ENCODE assay signal across 26 cellular contexts in genomic region chr5:169458269-169458668, GRCh38.
"Had no signal": no experiment of that assay in that cellular context is flagged by ENCODE, and none has a peak within 500 bp of the region (broad histone marks: within the 10 kb centered on the region; RNA-seq: fewer than 3 reads in every experiment).

No MANE protein-coding gene starts in this region.

- H3K4me3 ChIP-seq: ascending aorta, heart left ventricle, ovary, skin epidermis, testis, transverse colon had no signal

- H3K27ac Mint-ChIP-seq: activated naive CD4-positive, alpha-beta T cell treated with anti-CD3 and anti-CD28 coated beads, Interleukin-2, amount 10 ng/mL, durations not matched to agents 7 days and 5 days; activated naive CD8-positive, alpha-beta T cell treated with anti-CD3 and anti-CD28 coated beads, Interleukin-2, amount 10 ng/mL, durations not matched to agents 7 days and 5 days; activated T-cell treated with anti-CD3 and anti-CD28 coated beads, Interleukin-2, amount 50 U/mL, for 24 hours; endodermal cell; nephron; progenitor cell of endocrine pancreas had no signal

- H3K4me1 Mint-ChIP-seq: activated naive CD4-positive, alpha-beta T cell treated with anti-CD3 and anti-CD28 coated beads, Interleukin-2, amount 10 ng/mL, durations not matched to agents 7 days and 5 days; activated naive CD8-positive, alpha-beta T cell treated with anti-CD3 and anti-CD28 coated beads, Interleukin-2, amount 10 ng/mL, durations not matched to agents 7 days and 5 days; nephron had no signal

- H3K9me3 Mint-ChIP-seq: activated naive CD4-positive, alpha-beta T cell treated with anti-CD3 and anti-CD28 coated beads, Interleukin-2, amount 10 ng/mL, durations not matched to agents 7 days and 5 days; activated naive CD8-positive, alpha-beta T cell treated with anti-CD3 and anti-CD28 coated beads, Interleukin-2, amount 10 ng/mL, durations not matched to agents 7 days and 5 days; activated T-cell treated with anti-CD3 and anti-CD28 coated beads, Interleukin-2, amount 50 U/mL, for 24 hours; endodermal cell had no signal

- H3K27ac ChIP-seq: ascending aorta, brain microvascular endothelial cell, foreskin keratinocyte, heart left ventricle, ovary, skin epidermis, testis, transverse colon, VCaP had no signal

- H3K36me3 Mint-ChIP-seq: activated naive CD4-positive, alpha-beta T cell treated with anti-CD3 and anti-CD28 coated beads, Interleukin-2, amount 10 ng/mL, durations not matched to agents 7 days and 5 days; activated naive CD8-positive, alpha-beta T cell treated with anti-CD3 and anti-CD28 coated beads, Interleukin-2, amount 10 ng/mL, durations not matched to agents 7 days and 5 days had no signal

- H3K4me3 Mint-ChIP-seq: activated naive CD4-positive, alpha-beta T cell treated with anti-CD3 and anti-CD28 coated beads, Interleukin-2, amount 10 ng/mL, durations not matched to agents 7 days and 5 days; activated naive CD8-positive, alpha-beta T cell treated with anti-CD3 and anti-CD28 coated beads, Interleukin-2, amount 10 ng/mL, durations not matched to agents 7 days and 5 days; activated T-cell treated with anti-CD3 and anti-CD28 coated beads, Interleukin-2, amount 50 U/mL, for 24 hours; endodermal cell; nephron had no signal

- H3K9me3 ChIP-seq: ascending aorta, ovary, testis, transverse colon had no signal

- H3K27me3 ChIP-seq: ascending aorta, brain microvascular endothelial cell, ovary, testis, transverse colon had no signal

- H3K36me3 ChIP-seq: ascending aorta, brain microvascular endothelial cell, heart left ventricle, ovary, transverse colon had no signal

- H3K4me1 ChIP-seq: ascending aorta, foreskin keratinocyte, heart left ventricle, testis, transverse colon had no signal

- DNase-seq: activated CD4-positive, alpha-beta T cell treated with anti-CD3 and anti-CD28 coated beads for 48 hours; activated CD4-positive, alpha-beta T cell treated with anti-CD3 and anti-CD28 coated beads, Interleukin-2, amount 50 U/mL, for 48 hours; activated CD8-positive, alpha-beta memory T cell treated with anti-CD3 and anti-CD28 coated beads, Interleukin-2, amount 50 U/mL, for 48 hours; activated gamma-delta T cell; activated naive CD4-positive, alpha-beta T cell treated with anti-CD3 and anti-CD28 coated beads, Interleukin-2, amount 10 ng/mL, durations not matched to agents 7 days and 5 days; activated naive CD8-positive, alpha-beta T cell treated with anti-CD3 and anti-CD28 coated beads, Interleukin-2, amount 10 ng/mL, durations not matched to agents 7 days and 5 days; activated T-cell treated with anti-CD3 and anti-CD28 coated beads, Interleukin-2, amount 50 U/mL, for 24 hours; brain microvascular endothelial cell; central memory CD4-positive, alpha-beta T cell; endodermal cell; foreskin keratinocyte; heart left ventricle; hypothalamus; islet precursor cell; left ventricle myocardium superior; ovary; stimulated activated CD4-positive, alpha-beta T cell treated with anti-CD3 and anti-CD28 coated beads, Interleukin-12 subunit alpha, Interleukin-12 subunit beta, amount 100 ng/mL, for 4 hours; stimulated activated CD4-positive, alpha-beta T cell treated with anti-CD3 and anti-CD28 coated beads, Interleukin-4, amount 100 ng/mL, for 1 hour; stimulated activated naive CD8-positive, alpha-beta T cell treated with anti-CD3 and anti-CD28 coated beads, Interleukin-15, Interleukin-2, amounts not matched to agents 100 U/mL and 50 U/mL, for 24 hours; testis; transverse colon had no signal

- H3K27me3 Mint-ChIP-seq: progenitor cell of endocrine pancreas had no signal
